Comparison of ENCODE assay signal across 1 cellular context in the genomic region with DNA sequence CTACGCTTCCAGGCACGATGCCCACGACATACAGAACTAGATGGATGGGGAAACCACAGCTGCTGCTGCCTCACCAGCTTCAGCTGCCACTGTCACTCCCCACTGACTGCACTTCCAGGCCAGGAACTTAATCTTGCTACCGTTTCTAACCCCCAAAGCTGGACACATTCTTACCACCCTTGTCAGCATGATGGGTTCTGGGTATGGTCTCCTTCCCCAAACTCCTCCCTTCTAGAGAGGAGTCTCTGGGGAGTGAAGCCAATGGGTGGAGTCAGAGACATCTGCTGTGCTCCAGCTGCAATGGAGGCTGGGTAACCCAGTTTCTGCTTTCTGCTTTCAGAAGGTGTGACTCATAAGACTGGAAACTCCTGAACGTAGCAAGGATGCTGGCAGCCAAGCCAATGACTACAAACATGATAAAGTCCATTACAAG.
TF ChIP-seq lines count a peak whose summit lies in the region.

No MANE protein-coding gene starts in this region.

TF ChIP-seq in WTC11, 78 proteins besides CTCF, POLR2A, EP300 and RAD21 (continued from another document):
- TF ChIP-seq, protein P1, sequence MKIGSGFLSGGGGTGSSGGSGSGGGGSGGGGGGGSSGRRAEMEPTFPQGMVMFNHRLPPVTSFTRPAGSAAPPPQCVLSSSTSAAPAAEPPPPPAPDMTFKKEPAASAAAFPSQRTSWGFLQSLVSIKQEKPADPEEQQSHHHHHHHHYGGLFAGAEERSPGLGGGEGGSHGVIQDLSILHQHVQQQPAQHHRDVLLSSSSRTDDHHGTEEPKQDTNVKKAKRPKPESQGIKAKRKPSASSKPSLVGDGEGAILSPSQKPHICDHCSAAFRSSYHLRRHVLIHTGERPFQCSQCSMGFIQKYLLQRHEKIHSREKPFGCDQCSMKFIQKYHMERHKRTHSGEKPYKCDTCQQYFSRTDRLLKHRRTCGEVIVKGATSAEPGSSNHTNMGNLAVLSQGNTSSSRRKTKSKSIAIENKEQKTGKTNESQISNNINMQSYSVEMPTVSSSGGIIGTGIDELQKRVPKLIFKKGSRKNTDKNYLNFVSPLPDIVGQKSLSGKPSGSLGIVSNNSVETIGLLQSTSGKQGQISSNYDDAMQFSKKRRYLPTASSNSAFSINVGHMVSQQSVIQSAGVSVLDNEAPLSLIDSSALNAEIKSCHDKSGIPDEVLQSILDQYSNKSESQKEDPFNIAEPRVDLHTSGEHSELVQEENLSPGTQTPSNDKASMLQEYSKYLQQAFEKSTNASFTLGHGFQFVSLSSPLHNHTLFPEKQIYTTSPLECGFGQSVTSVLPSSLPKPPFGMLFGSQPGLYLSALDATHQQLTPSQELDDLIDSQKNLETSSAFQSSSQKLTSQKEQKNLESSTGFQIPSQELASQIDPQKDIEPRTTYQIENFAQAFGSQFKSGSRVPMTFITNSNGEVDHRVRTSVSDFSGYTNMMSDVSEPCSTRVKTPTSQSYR (CRISPR knock-in tag; IDR thresholded peaks at IDR 0.05), result no peak
- no peak for TF ChIP-seq GABPB1 (CRISPR knock-in tag; IDR thresholded peaks at IDR 0.05)
- TF ChIP-seq, protein P2, sequence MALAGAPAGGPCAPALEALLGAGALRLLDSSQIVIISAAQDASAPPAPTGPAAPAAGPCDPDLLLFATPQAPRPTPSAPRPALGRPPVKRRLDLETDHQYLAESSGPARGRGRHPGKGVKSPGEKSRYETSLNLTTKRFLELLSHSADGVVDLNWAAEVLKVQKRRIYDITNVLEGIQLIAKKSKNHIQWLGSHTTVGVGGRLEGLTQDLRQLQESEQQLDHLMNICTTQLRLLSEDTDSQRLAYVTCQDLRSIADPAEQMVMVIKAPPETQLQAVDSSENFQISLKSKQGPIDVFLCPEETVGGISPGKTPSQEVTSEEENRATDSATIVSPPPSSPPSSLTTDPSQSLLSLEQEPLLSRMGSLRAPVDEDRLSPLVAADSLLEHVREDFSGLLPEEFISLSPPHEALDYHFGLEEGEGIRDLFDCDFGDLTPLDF (CRISPR knock-in tag; IDR thresholded peaks at IDR 0.05), result no peak
- TF ChIP-seq MYBL2 (CRISPR knock-in tag; IDR thresholded peaks at IDR 0.05), result no peak
- TF ChIP-seq, protein P3, sequence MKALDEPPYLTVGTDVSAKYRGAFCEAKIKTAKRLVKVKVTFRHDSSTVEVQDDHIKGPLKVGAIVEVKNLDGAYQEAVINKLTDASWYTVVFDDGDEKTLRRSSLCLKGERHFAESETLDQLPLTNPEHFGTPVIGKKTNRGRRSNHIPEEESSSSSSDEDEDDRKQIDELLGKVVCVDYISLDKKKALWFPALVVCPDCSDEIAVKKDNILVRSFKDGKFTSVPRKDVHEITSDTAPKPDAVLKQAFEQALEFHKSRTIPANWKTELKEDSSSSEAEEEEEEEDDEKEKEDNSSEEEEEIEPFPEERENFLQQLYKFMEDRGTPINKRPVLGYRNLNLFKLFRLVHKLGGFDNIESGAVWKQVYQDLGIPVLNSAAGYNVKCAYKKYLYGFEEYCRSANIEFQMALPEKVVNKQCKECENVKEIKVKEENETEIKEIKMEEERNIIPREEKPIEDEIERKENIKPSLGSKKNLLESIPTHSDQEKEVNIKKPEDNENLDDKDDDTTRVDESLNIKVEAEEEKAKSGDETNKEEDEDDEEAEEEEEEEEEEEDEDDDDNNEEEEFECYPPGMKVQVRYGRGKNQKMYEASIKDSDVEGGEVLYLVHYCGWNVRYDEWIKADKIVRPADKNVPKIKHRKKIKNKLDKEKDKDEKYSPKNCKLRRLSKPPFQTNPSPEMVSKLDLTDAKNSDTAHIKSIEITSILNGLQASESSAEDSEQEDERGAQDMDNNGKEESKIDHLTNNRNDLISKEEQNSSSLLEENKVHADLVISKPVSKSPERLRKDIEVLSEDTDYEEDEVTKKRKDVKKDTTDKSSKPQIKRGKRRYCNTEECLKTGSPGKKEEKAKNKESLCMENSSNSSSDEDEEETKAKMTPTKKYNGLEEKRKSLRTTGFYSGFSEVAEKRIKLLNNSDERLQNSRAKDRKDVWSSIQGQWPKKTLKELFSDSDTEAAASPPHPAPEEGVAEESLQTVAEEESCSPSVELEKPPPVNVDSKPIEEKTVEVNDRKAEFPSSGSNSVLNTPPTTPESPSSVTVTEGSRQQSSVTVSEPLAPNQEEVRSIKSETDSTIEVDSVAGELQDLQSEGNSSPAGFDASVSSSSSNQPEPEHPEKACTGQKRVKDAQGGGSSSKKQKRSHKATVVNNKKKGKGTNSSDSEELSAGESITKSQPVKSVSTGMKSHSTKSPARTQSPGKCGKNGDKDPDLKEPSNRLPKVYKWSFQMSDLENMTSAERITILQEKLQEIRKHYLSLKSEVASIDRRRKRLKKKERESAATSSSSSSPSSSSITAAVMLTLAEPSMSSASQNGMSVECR (CRISPR knock-in tag; IDR thresholded peaks at IDR 0.05; ENCODE audit: borderline replicate concordance), result no peak
- no peak for TF ChIP-seq ZNF121 (CRISPR knock-in tag; IDR thresholded peaks at IDR 0.05)
- TF ChIP-seq PRRX2 (CRISPR knock-in tag; IDR thresholded peaks at IDR 0.05), result no peak
